ENCODE assay signal across 23 cellular contexts in the genomic region with DNA sequence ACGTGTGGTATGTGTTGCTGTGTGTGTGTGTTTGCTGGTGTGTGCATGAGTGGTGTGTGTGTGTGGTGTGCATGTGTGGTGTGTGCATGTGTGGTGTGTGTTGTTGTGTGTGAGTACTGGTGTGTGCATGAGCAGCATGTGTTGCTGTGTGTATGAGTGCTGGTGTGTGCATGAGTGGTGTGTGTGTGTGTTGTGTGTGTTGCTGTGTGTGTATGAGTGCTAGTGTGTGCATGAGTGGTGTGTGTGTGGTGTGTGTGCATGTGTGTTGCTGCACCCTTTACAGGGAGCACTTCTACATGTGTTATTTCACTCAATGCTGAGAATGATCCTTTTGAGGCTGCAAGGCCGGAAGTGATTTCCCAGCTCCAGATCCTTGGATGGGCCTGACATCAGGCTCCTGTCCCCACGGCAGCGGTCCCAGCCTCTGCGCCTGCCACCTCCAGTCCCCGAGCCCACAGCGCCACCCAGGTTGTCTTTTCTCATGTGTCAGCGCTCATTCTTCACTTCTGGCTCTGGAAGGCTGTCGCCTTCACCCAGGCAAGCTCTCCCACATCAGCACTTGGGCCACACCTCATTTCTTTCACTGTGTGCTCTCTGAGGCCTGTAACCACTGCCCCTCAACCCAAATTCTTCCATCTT. TPM values are rescaled to one million over a fixed set of nuclear protein-coding genes. Genes with fewer than 3 reads are reported as not detected.
DNase-seq lines count a peak whose midpoint lies in the region; ATAC-seq, FAIRE-seq and TF ChIP-seq lines count a peak whose summit lies in the region.
"Had no signal": no experiment of that assay in that cellular context is flagged by ENCODE, and none has a peak within 500 bp of the region (broad histone marks: within the 10 kb centered on the region; RNA-seq: fewer than 3 reads in every experiment).

No MANE protein-coding gene starts in this region.

- TF ChIP-seq POLR2A in GM12892 (IDR thresholded peaks at IDR 0.05; ENCODE audit: low read depth, low read length) (no peak), HepG2 (IDR thresholded peaks at IDR 0.05; ENCODE audit: insufficient read depth in 1 of 2, low read depth in 2 of 2, low read length in 2 of 2) (no peak)

- no peak overlapping the region for H3K4me2 ChIP-seq in HepG2 (ENCODE audit: low read depth, low read length)

- no peak overlapping the region for H3K4me3 Mint-ChIP-seq in Caco-2 (ENCODE audit: unreplicated experiment)
- H3K4me3 Mint-ChIP-seq: activated CD8-positive, alpha-beta memory T cell treated with anti-CD3 and anti-CD28 coated beads, Interleukin-2, amount 10 ng/mL, durations not matched to agents 7 days and 5 days; activated naive CD8-positive, alpha-beta T cell treated with anti-CD3 and anti-CD28 coated beads, Interleukin-2, amount 10 ng/mL, durations not matched to agents 7 days and 5 days; stimulated activated effector memory CD8-positive, alpha-beta T cell treated with anti-CD3 and anti-CD28 coated beads, Interleukin-12 subunit alpha, Interleukin-12 subunit beta, amount 100 ng/mL, for 72 hours had no signal

- H3K27ac Mint-ChIP-seq in Caco-2 (ENCODE audit: unreplicated experiment) = no peak overlapping the region
- H3K27ac Mint-ChIP-seq: activated CD8-positive, alpha-beta memory T cell treated with anti-CD3 and anti-CD28 coated beads, Interleukin-2, amount 10 ng/mL, durations not matched to agents 7 days and 5 days; activated naive CD8-positive, alpha-beta T cell treated with anti-CD3 and anti-CD28 coated beads, Interleukin-2, amount 10 ng/mL, durations not matched to agents 7 days and 5 days; CD4-positive, alpha-beta T cell; stimulated activated effector memory CD8-positive, alpha-beta T cell treated with anti-CD3 and anti-CD28 coated beads, Interleukin-12 subunit alpha, Interleukin-12 subunit beta, amount 100 ng/mL, for 72 hours; T-cell had no signal

- no peaks in the 10 kb centered on the region for H4K20me1 ChIP-seq in HepG2 (ENCODE audit: insufficient read depth, low read length)

- H3K4me3 ChIP-seq in Caco-2 (ENCODE audit: low read depth, low read length) = no peak overlapping the region
- H3K4me3 ChIP-seq in HepG2 (replicated peaks in 1 of 3; ENCODE audit: insufficient read depth in 1 of 3, low read depth in 2 of 3, low read length in 3 of 3) = no peak overlapping the region
- H3K4me3 ChIP-seq: gastrocnemius medialis, GM23248, SJCRH30 had no signal

- ATAC-seq in HepG2 = no peak
- ATAC-seq in GM21576 (IDR thresholded peaks at IDR 0.05; ENCODE audit: unreplicated experiment) = no peak
- no peak for ATAC-seq in GM21390 (IDR thresholded peaks at IDR 0.05; ENCODE audit: unreplicated experiment)
- ATAC-seq: activated CD8-positive, alpha-beta memory T cell treated with anti-CD3 and anti-CD28 coated beads, Interleukin-2, amount 10 ng/mL, durations not matched to agents 7 days and 5 days; esophagus mucosa; gastrocnemius medialis; stimulated activated effector memory CD8-positive, alpha-beta T cell treated with anti-CD3 and anti-CD28 coated beads, Interleukin-12 subunit alpha, Interleukin-12 subunit beta, amount 100 ng/mL, for 72 hours; T-cell had no signal

- POLR2A ChIA-PET in Caco-2 (lab: Charles Lee) (no interaction called here), RWPE1 (lab: Yijun Ruan, JAX; ENCODE audit: low non-redundant PET) (no interaction called here), HepG2 (lab: Yijun Ruan, JAX) (no interaction called here)

- peaks cover 1% of the 10 kb centered on the region; the same call in 1 of the 2 replicates for H3K36me3 ChIP-seq in Caco-2 (ENCODE audit: control insufficient read depth, insufficient read depth, low read length)
- peaks cover 18 to 24% of the 10 kb centered on the region in 2 experiments; a peak in 4 of 5 replicates for H3K36me3 ChIP-seq in HepG2 (replicated peaks in 1 of 2; ENCODE audit: control insufficient read depth in 1 of 2, insufficient read depth in 2 of 2, low read length in 2 of 2)
- H3K36me3 ChIP-seq: SJCRH30 had no signal

- no peak for TF ChIP-seq CTCF in Caco-2 (IDR thresholded peaks at IDR 0.05; ENCODE audit: insufficient read depth in 1 of 2, low read depth in 1 of 2, low read length in 1 of 2, severe bottlenecking in 1 of 2, unreplicated experiment in 1 of 2)
- no peak for TF ChIP-seq CTCF in RWPE1 (conservative IDR thresholded peaks at IDR 0.05; ENCODE audit: low read depth)
- no peak for TF ChIP-seq CTCF in HepG2 (CRISPR knock-in tag; IDR thresholded peaks at IDR 0.05)

- no peaks in the 10 kb centered on the region for H3K9me3 ChIP-seq in Caco-2
- H3K9me3 ChIP-seq in HepG2 (ENCODE audit: low read length) = no peaks in the 10 kb centered on the region
- H3K9me3 ChIP-seq: gastrocnemius medialis, SJCRH30 had no signal

- no peak overlapping the region for H2AFZ ChIP-seq in HepG2 (ENCODE audit: low read length)
- H2AFZ ChIP-seq: GM23248 had no signal

- no peaks in the 10 kb centered on the region for H3K27me3 Mint-ChIP-seq in Caco-2 (ENCODE audit: insufficient read depth, unreplicated experiment)
- H3K27me3 Mint-ChIP-seq: activated CD8-positive, alpha-beta memory T cell treated with anti-CD3 and anti-CD28 coated beads, Interleukin-2, amount 10 ng/mL, durations not matched to agents 7 days and 5 days; activated naive CD8-positive, alpha-beta T cell treated with anti-CD3 and anti-CD28 coated beads, Interleukin-2, amount 10 ng/mL, durations not matched to agents 7 days and 5 days; CD4-positive, alpha-beta T cell; T-cell had no signal

- H3K27ac ChIP-seq in RWPE1 (peak overlapping the region; percentile 26), HepG2 (ENCODE audit: extremely low read length, insufficient read depth, low read length) (no peak overlapping the region)
- H3K27ac ChIP-seq: gastrocnemius medialis, GM23248, SJCRH30 had no signal

- CTCF ChIA-PET in Caco-2 (lab: Charles Lee) = no interaction called here
- CTCF ChIA-PET in RWPE1 (lab: Yijun Ruan, JAX) = interaction anchor here (0.6 to 1.2 kb wide), 2 partner anchors 11 to 182 kb away, joined by 3 to 4 read pairs; no protein-coding TSS in a partner anchor
- CTCF ChIA-PET in HepG2 (lab: Yijun Ruan, JAX; ENCODE audit: low intra/inter-chr PET ratio, low total read pairs) = no interaction called here

- in situ Hi-C loops in HepG2 (cut with HindIII; ENCODE audit: extremely low pct_ligation_motif_present, low pct_unique_long_range_greater_than_20kb) = no loop called here

- TF ChIP-seq RAD21 in HepG2 (CRISPR knock-in tag; IDR thresholded peaks at IDR 0.05) = no peak

- H3K27me3 ChIP-seq in Caco-2 (replicated peaks; ENCODE audit: control insufficient read depth, insufficient read depth, low read length) = no peaks in the 10 kb centered on the region
- H3K27me3 ChIP-seq in HepG2 (ENCODE audit: control insufficient read depth in 1 of 2, insufficient read depth in 2 of 2, low read length in 2 of 2) = no peaks in the 10 kb centered on the region
- H3K27me3 ChIP-seq: gastrocnemius medialis, SJCRH30 had no signal

- 93% methylated on average over 8 of the region's 9 CpGs for WGBS in HepG2 (ENCODE audit: low lambda C conversion rate)

- H3K36me3 Mint-ChIP-seq in Caco-2 (ENCODE audit: insufficient read depth, unreplicated experiment) = no peaks in the 10 kb centered on the region

- no peak overlapping the region for H3K9ac ChIP-seq in HepG2 (ENCODE audit: insufficient read depth, low read depth, low read length)
- H3K9ac ChIP-seq: GM23248 had no signal

- DNase-seq in Caco-2 (peak in 1 of 2 experiments; percentile 50), GM12892 (ENCODE audit: insufficient read length) (no peak), RWPE1 (ENCODE audit: low spot score) (no peak), HepG2 (ENCODE audit: low spot score) (no peak), glomerular visceral epithelial cell (ENCODE audit: extremely low spot score) (no peak)
- DNase-seq: activated CD4-positive, alpha-beta T cell treated with anti-CD3 and anti-CD28 coated beads for 4 hours; activated CD8-positive, alpha-beta memory T cell treated with anti-CD3 and anti-CD28 coated beads, Interleukin-2, amount 10 ng/mL, durations not matched to agents 7 days and 5 days; activated naive CD8-positive, alpha-beta T cell treated with anti-CD3 and anti-CD28 coated beads, Interleukin-2, amount 10 ng/mL, durations not matched to agents 7 days and 5 days; CD4-positive, alpha-beta T cell; effector CD8-positive, alpha-beta T cell; GM23248; KBM-7; NCI-H748 treated with DMSO at 0.1 percent for 48 hours; SJCRH30 had no signal

- no peaks in the 10 kb centered on the region for H3K9me3 Mint-ChIP-seq in Caco-2 (ENCODE audit: unreplicated experiment)
- H3K9me3 Mint-ChIP-seq: activated naive CD8-positive, alpha-beta T cell treated with anti-CD3 and anti-CD28 coated beads, Interleukin-2, amount 10 ng/mL, durations not matched to agents 7 days and 5 days; CD4-positive, alpha-beta T cell; stimulated activated effector memory CD8-positive, alpha-beta T cell treated with anti-CD3 and anti-CD28 coated beads, Interleukin-12 subunit alpha, Interleukin-12 subunit beta, amount 100 ng/mL, for 72 hours; T-cell had no signal

- H3K79me2 ChIP-seq in HepG2 (ENCODE audit: insufficient read depth, low read length) = no peaks in the 10 kb centered on the region

- H3K4me1 ChIP-seq in Caco-2 (peaks cover 18% of the 10 kb centered on the region), HepG2 (ENCODE audit: insufficient read depth, low read length) (no peaks in the 10 kb centered on the region)

- intact Hi-C loops in Caco-2 (cut with micrococcal nuclease; ENCODE audit: unreplicated experiment) = no loop called here
- intact Hi-C loops in HepG2 (cut with micrococcal nuclease; ENCODE audit: unreplicated experiment) = no loop called here

- TF ChIP-seq EP300 in HepG2 (IDR thresholded peaks at IDR 0.05; ENCODE audit: low read depth in 2 of 2, low read length in 2 of 2) (no peak), HepG2 (CRISPR knock-in tag; IDR thresholded peaks at IDR 0.05; ENCODE audit: borderline replicate concordance) (no peak)

- no peaks in the 10 kb centered on the region for H3K4me1 Mint-ChIP-seq in Caco-2 (ENCODE audit: low read depth, unreplicated experiment)

- FAIRE-seq in GM12892 (lab: Jason Lieb, UNC) = peak; percentile 78
- FAIRE-seq in HepG2 (lab: Jason Lieb, UNC) = peak; percentile 82
- FAIRE-seq: GM19239, islet of Langerhans, TTC549 had no signal

- TSS peak; percentile 48 for BruUV-seq in Caco-2 (replicated peaks; lab: Mats Ljungman, UMichigan)
- no TSS peak for BruUV-seq in HepG2 (replicated peaks; lab: Mats Ljungman, UMichigan)

RNA-seq across cellular contexts. Expression of gene NPEPL1, which starts 2.6 kb away (rescaled TPM):
- total RNA-seq in Caco-2 (2022) (32.9 and 41.9 TPM in 2 replicates), HepG2 (2016; rRNA removed; fragmentation: Illumina TruSeq; extraction: Trizol) (0.60 and 4.1 TPM in 2 replicates)
- polyA plus RNA-seq in GM12892 (2012; ENCODE audit: missing spikeins) = 16.0 TPM
- total RNA-seq in HepG2 (2016; cell fraction: cytosol; rRNA removed; fragmentation: Illumina TruSeq; extraction: Trizol; ENCODE audit: low read depth) = 3.0 and 3.1 TPM in 2 replicates
- total RNA-seq in HepG2 (2016; cell fraction: insoluble cytoplasmic fraction; rRNA removed; fragmentation: Illumina TruSeq; extraction: Trizol) = 0.30 and 4.3 TPM in 2 replicates
- total RNA-seq in HepG2 (2016; cell fraction: membrane; rRNA removed; fragmentation: Illumina TruSeq; extraction: Trizol) = 0.96 and 1.0 TPM in 2 replicates
- total RNA-seq in HepG2 (2016; cell fraction: nucleus; rRNA removed; fragmentation: Illumina TruSeq; extraction: Trizol) = 8.0 and 8.6 TPM in 2 replicates
- 7.5 and 9.9 TPM in 2 replicates for polyA plus RNA-seq in HepG2 (2011; rRNA removed)
- polyA plus RNA-seq in HepG2 (2011; cell fraction: cytosol; rRNA removed) = 1.3 and 1.9 TPM in 2 replicates
- polyA plus RNA-seq in HepG2 (2011; cell fraction: nucleus; rRNA removed) = 184 and 219 TPM in 2 replicates
- 16.9 and 23.0 TPM in 2 replicates for polyA plus RNA-seq in HepG2 (2012)
- 0.41 and 0.51 TPM in 2 replicates for polyA plus RNA-seq in HepG2 (2016; cell fraction: cytosol; fragmentation: Illumina TruSeq; extraction: Trizol; ENCODE audit: low read depth)
- polyA plus RNA-seq in HepG2 (2016; cell fraction: insoluble cytoplasmic fraction; fragmentation: Illumina TruSeq; extraction: Trizol; ENCODE audit: low read depth) = 0.69 and 1.4 TPM in 2 replicates
- 0.55 and 0.71 TPM in 2 replicates for polyA plus RNA-seq in HepG2 (2016; cell fraction: membrane; fragmentation: Illumina TruSeq; extraction: Trizol; ENCODE audit: low read depth)
- 49.5 and 52.8 TPM in 2 replicates for polyA plus RNA-seq in HepG2 (2016; cell fraction: nucleus; fragmentation: Illumina TruSeq; extraction: Trizol; ENCODE audit: insufficient read depth, low read depth)
- polyA minus RNA-seq in HepG2 (2011; rRNA and poly(A)+ RNA removed; ENCODE audit: low replicate concordance) = 8.5 and 18.0 TPM in 2 replicates
- 0.49 and 0.88 TPM in 2 replicates for polyA minus RNA-seq in HepG2 (2011; cell fraction: cytosol; rRNA and poly(A)+ RNA removed)
- 24.2 and 30.1 TPM in 2 replicates for polyA minus RNA-seq in HepG2 (2011; cell fraction: nucleus; rRNA and poly(A)+ RNA removed)

RNA-seq across cellular contexts. Expression of gene STX16, which starts 44.1 kb away (rescaled TPM):
- total RNA-seq in Caco-2 (2022) = 82.2 and 97.0 TPM in 2 replicates
- polyA plus RNA-seq in GM12892 (2012; ENCODE audit: missing spikeins) = 61.5 TPM
- 28.0 and 40.5 TPM in 2 replicates for total RNA-seq in HepG2 (2016; rRNA removed; fragmentation: Illumina TruSeq; extraction: Trizol)
- 42.2 and 47.4 TPM in 2 replicates for total RNA-seq in HepG2 (2016; cell fraction: cytosol; rRNA removed; fragmentation: Illumina TruSeq; extraction: Trizol; ENCODE audit: low read depth)
- total RNA-seq in HepG2 (2016; cell fraction: insoluble cytoplasmic fraction; rRNA removed; fragmentation: Illumina TruSeq; extraction: Trizol) = 26.0 and 32.7 TPM in 2 replicates
- total RNA-seq in HepG2 (2016; cell fraction: membrane; rRNA removed; fragmentation: Illumina TruSeq; extraction: Trizol) = 41.8 and 44.6 TPM in 2 replicates
- 52.2 and 59.0 TPM in 2 replicates for total RNA-seq in HepG2 (2016; cell fraction: nucleus; rRNA removed; fragmentation: Illumina TruSeq; extraction: Trizol)
- polyA plus RNA-seq in HepG2 (2011; rRNA removed) = 72.7 and 79.2 TPM in 2 replicates
- 37.3 and 55.0 TPM in 2 replicates for polyA plus RNA-seq in HepG2 (2011; cell fraction: cytosol; rRNA removed)
- 168 and 204 TPM in 2 replicates for polyA plus RNA-seq in HepG2 (2011; cell fraction: nucleus; rRNA removed)
- 88.7 and 102 TPM in 2 replicates for polyA plus RNA-seq in HepG2 (2012)
- polyA plus RNA-seq in HepG2 (2016; cell fraction: cytosol; fragmentation: Illumina TruSeq; extraction: Trizol; ENCODE audit: low read depth) = 6.6 and 6.7 TPM in 2 replicates
- 48.8 and 56.0 TPM in 2 replicates for polyA plus RNA-seq in HepG2 (2016; cell fraction: insoluble cytoplasmic fraction; fragmentation: Illumina TruSeq; extraction: Trizol; ENCODE audit: low read depth)
- 27.8 and 29.3 TPM in 2 replicates for polyA plus RNA-seq in HepG2 (2016; cell fraction: membrane; fragmentation: Illumina TruSeq; extraction: Trizol; ENCODE audit: low read depth)
- polyA plus RNA-seq in HepG2 (2016; cell fraction: nucleus; fragmentation: Illumina TruSeq; extraction: Trizol; ENCODE audit: insufficient read depth, low read depth) = 245 and 266 TPM in 2 replicates
- 15.4 and 22.9 TPM in 2 replicates for polyA minus RNA-seq in HepG2 (2011; rRNA and poly(A)+ RNA removed; ENCODE audit: low replicate concordance)
- 18.4 and 26.0 TPM in 2 replicates for polyA minus RNA-seq in HepG2 (2011; cell fraction: cytosol; rRNA and poly(A)+ RNA removed)
- polyA minus RNA-seq in HepG2 (2011; cell fraction: nucleus; rRNA and poly(A)+ RNA removed) = 99.9 and 121 TPM in 2 replicates
